ENCODE assay signal across 20 cellular contexts in genomic region chr16:80664226-80664625, GRCh38.
"Had no signal": no experiment of that assay in that cellular context is flagged by ENCODE, and none has a peak within 500 bp of the region (broad histone marks: within the 10 kb centered on the region; RNA-seq: fewer than 3 reads in every experiment).

No MANE protein-coding gene starts in this region.

- H3K4me2 ChIP-seq: hepatocyte had no signal

- H3K27me3 Mint-ChIP-seq: activated CD4-positive, alpha-beta memory T cell treated with anti-CD3 and anti-CD28 coated beads for 36 hours; activated naive CD8-positive, alpha-beta T cell; activated T-helper 17 cell treated with anti-CD3 and anti-CD28 coated beads, Interleukin-2, amount 50 U/mL, for 72 hours; central memory CD8-positive, alpha-beta T cell had no signal

- H3K9me3 ChIP-seq: gastrocnemius medialis, neutrophil, sigmoid colon had no signal

- H3K4me1 Mint-ChIP-seq: activated T-helper 17 cell treated with anti-CD3 and anti-CD28 coated beads, Interleukin-2, amount 50 U/mL, for 72 hours; nephron had no signal

- H2AFZ ChIP-seq: hepatocyte had no signal

- H3K4me3 ChIP-seq: gastrocnemius medialis, hepatocyte, sigmoid colon, tibial nerve had no signal

- H3K27ac Mint-ChIP-seq: activated CD4-positive, alpha-beta memory T cell treated with anti-CD3 and anti-CD28 coated beads for 36 hours; activated naive CD8-positive, alpha-beta T cell; activated T-helper 17 cell treated with anti-CD3 and anti-CD28 coated beads, Interleukin-2, amount 50 U/mL, for 72 hours; dendritic cell treated with granulocyte-macrophage colony-stimulating factor and Interleukin-4, amounts not matched to agents 40 ng/mL and 50 ng/mL, for 4 days; nephron had no signal

- H3K4me1 ChIP-seq: gastrocnemius medialis, sigmoid colon, tibial nerve had no signal

- H3K27ac ChIP-seq: gastrocnemius medialis, hepatocyte, neutrophil, sigmoid colon, tibial nerve had no signal

- H3K36me3 ChIP-seq: gastrocnemius medialis, neutrophil, sigmoid colon, tibial nerve had no signal

- ATAC-seq: activated T-cell treated with anti-CD3 and anti-CD28 coated beads, Interleukin-2, amount 50 U/mL, for 4 hours; activated T-helper 17 cell treated with anti-CD3 and anti-CD28 coated beads, Interleukin-2, amount 50 U/mL, for 72 hours; gastrocnemius medialis; left cardiac atrium; left ventricle myocardium superior had no signal

- H3K36me3 Mint-ChIP-seq: activated naive CD8-positive, alpha-beta T cell had no signal

- DNase-seq: activated CD4-positive, alpha-beta memory T cell treated with anti-CD3 and anti-CD28 coated beads for 36 hours; activated CD4-positive, alpha-beta T cell treated with anti-CD3 and anti-CD28 coated beads for 4 hours; activated naive CD4-positive, alpha-beta T cell; activated T-cell treated with anti-CD3 and anti-CD28 coated beads, Interleukin-2, amount 50 U/mL, for 4 hours; anterior cingulate cortex; effector CD8-positive, alpha-beta T cell; gastrocnemius medialis; left cardiac atrium; left ventricle myocardium superior; sigmoid colon; stimulated activated CD4-positive, alpha-beta T cell treated with anti-CD3 and anti-CD28 coated beads, Interleukin-15, amount 100 ng/mL, for 24 hours; stimulated activated naive CD4-positive, alpha-beta T cell had no signal

- H3K9me3 Mint-ChIP-seq: central memory CD8-positive, alpha-beta T cell had no signal

- H3K27me3 ChIP-seq: gastrocnemius medialis, hepatocyte, neutrophil, sigmoid colon, tibial nerve had no signal

- H3K4me3 Mint-ChIP-seq: activated CD4-positive, alpha-beta memory T cell treated with anti-CD3 and anti-CD28 coated beads for 36 hours; activated naive CD8-positive, alpha-beta T cell; activated T-cell treated with anti-CD3 and anti-CD28 coated beads, Interleukin-2, amount 50 U/mL, for 4 hours; activated T-helper 17 cell treated with anti-CD3 and anti-CD28 coated beads, Interleukin-2, amount 50 U/mL, for 72 hours; central memory CD8-positive, alpha-beta T cell; dendritic cell treated with granulocyte-macrophage colony-stimulating factor and Interleukin-4, amounts not matched to agents 40 ng/mL and 50 ng/mL, for 4 days; nephron had no signal

- H3K79me2 ChIP-seq: hepatocyte had no signal
